In genomic region chr11:130043575-130043974, GRCh38 we compare ENCODE assay signal across 1 cellular context.
TF ChIP-seq lines count a peak whose summit lies in the region.

No MANE protein-coding gene starts in this region.

TF ChIP-seq in GM23338, 12 proteins besides CTCF, POLR2A, EP300 and RAD21 (continued from another document):
- TF ChIP-seq REST (IDR thresholded peaks at IDR 0.05; ENCODE audit: unreplicated experiment): no peak
- TF ChIP-seq ZNF462 (CRISPR knock-in tag; IDR thresholded peaks at IDR 0.05): no peak
- no peak for TF ChIP-seq JUNB (IDR thresholded peaks at IDR 0.05; ENCODE audit: unreplicated experiment)
- no peak for TF ChIP-seq CREB1 (CRISPR knock-in tag; IDR thresholded peaks at IDR 0.05; ENCODE audit: low read depth)
- TF ChIP-seq POLR2AphosphoS5 (IDR thresholded peaks at IDR 0.05; ENCODE audit: low read depth): no peak
- no peak for TF ChIP-seq STAT1 (IDR thresholded peaks at IDR 0.05; ENCODE audit: unreplicated experiment)
TF ChIP-seq in GM23338: peak in this region for 0.
